9 cellular contexts compared by ENCODE assay signal in the genomic region with DNA sequence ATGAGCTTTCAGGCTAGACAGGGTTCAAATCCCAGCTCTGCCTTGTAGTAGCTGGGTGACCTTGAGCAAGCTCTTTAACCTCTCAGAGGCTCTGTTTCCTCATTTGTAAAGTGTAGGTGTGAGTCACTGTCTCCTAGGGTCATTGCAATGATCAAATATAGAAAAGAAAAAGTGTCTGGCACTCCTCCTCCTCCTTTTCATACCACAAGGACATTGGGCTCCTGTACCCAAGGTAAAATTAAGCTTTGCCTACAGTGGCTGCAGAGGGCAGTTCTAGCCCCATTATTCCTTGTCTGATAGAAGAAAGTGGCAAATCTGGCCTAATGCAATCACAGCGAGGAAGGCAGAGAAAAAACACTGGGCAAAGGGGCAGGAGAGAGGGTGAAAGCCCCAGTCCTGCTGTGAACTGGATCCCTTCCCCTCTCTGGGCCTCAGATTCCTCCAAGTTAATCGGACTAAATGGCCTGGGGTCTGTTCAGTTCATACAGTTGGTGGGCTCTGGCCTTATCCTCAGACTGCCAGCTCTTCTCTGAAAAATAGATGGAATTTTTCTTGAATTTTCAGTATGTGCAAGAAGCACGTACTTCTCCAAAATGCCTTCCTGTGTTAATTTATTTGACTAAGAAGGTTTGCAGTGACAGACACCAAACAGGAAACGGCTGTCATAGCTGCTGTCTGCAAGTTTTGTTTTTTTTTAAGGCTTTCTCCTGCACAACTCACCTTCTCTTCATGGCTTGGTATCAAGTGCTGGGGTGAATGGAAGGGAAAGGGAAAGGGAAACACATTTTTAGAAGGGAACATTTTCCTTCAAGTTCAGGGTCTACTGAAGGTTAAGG.
DNase-seq lines count a peak whose midpoint lies in the region; ATAC-seq and TF ChIP-seq lines count a peak whose summit lies in the region.
"Had no signal": no experiment of that assay in that cellular context is flagged by ENCODE, and none has a peak within 500 bp of the region (broad histone marks: within the 10 kb centered on the region; RNA-seq: fewer than 3 reads in every experiment).

No MANE protein-coding gene starts in this region.

- ATAC-seq in GM18867 (IDR thresholded peaks at IDR 0.05; ENCODE audit: unreplicated experiment): peak; percentile 73

- H3K4me2 ChIP-seq in OCI-LY1 (ENCODE audit: low read length): peak overlapping the region; percentile 44

- H3K9ac ChIP-seq in OCI-LY1 (ENCODE audit: low read length): peak overlapping the region; percentile 59

- H3K4me1 ChIP-seq in OCI-LY1 (ENCODE audit: insufficient read depth, low read length, severe bottlenecking) (peaks cover 85% of the 10 kb centered on the region), muscle layer of duodenum (ENCODE audit: control insufficient read depth in 1 of 2, insufficient read depth in 2 of 2, low read length in 2 of 2) (peaks cover 4 to 6% of the 10 kb centered on the region in 2 donors)

- H3K4me3 ChIP-seq in OCI-LY1 (ENCODE audit: low read depth, low read length, poor library complexity, severe bottlenecking): peak overlapping the region; percentile 8
- no peak overlapping the region for H3K4me3 ChIP-seq in muscle layer of duodenum (ENCODE audit: low read depth in 1 of 2, low read length in 2 of 2)

- H3K9me2 ChIP-seq in OCI-LY1 (ENCODE audit: low read depth, low read length): no peaks in the 10 kb centered on the region

- H3K36me3 ChIP-seq in OCI-LY1 (ENCODE audit: insufficient read depth, low read length) (no peaks in the 10 kb centered on the region), muscle layer of duodenum (ENCODE audit: control insufficient read depth in 1 of 2, insufficient read depth in 2 of 2, low read length in 2 of 2) (no peaks in the 10 kb centered on the region)

- H3K9me3 ChIP-seq in OCI-LY1 (ENCODE audit: low read length) (no peaks in the 10 kb centered on the region), muscle layer of duodenum (ENCODE audit: control insufficient read depth in 1 of 2, low read length in 2 of 2) (no peaks in the 10 kb centered on the region)

- H3K27me3 ChIP-seq in OCI-LY1 (ENCODE audit: insufficient read depth, low read length): no peaks in the 10 kb centered on the region
- H3K27me3 ChIP-seq in muscle layer of duodenum (ENCODE audit: low read depth, low read length): no peaks in the 10 kb centered on the region

- no peak for TF ChIP-seq CTCF in OCI-LY1 (IDR thresholded peaks at IDR 0.05; ENCODE audit: low read length)

- peak; percentile 7 for DNase-seq in HCEC 1CT
- no peak for DNase-seq in medulla oblongata (ENCODE audit: extremely low spot score)
- no peak for DNase-seq in inferior parietal cortex (ENCODE audit: extremely low spot score)
- no peak for DNase-seq in NCI-H1092 (lab: John Stamatoyannopoulos, UW)
- DNase-seq in T1000 (lab: John Stamatoyannopoulos, UW): no peak
- DNase-seq: SHP77 treated with DMSO at 0.1 percent for 48 hours had no signal

- H3K79me2 ChIP-seq in OCI-LY1 (ENCODE audit: insufficient read depth, low read length): no peaks in the 10 kb centered on the region

- no peaks in the 10 kb centered on the region for H3F3A ChIP-seq in OCI-LY1 (ENCODE audit: insufficient read depth, low read length)

- H2AFZ ChIP-seq in OCI-LY1 (ENCODE audit: low read length): no peak overlapping the region

- H4K20me1 ChIP-seq in OCI-LY1 (ENCODE audit: insufficient read depth, low read length): no peaks in the 10 kb centered on the region

- H3K27ac ChIP-seq in OCI-LY1 (ENCODE audit: low read depth, low read length, poor library complexity, severe bottlenecking) (peak overlapping the region; percentile 97), muscle layer of duodenum (ENCODE audit: low read length) (peak overlapping the region; percentile 29)
